Comparison of ENCODE assay signal across 8 cellular contexts in genomic region chr4:88244821-88245579, GRCh38. TPM values are rescaled to one million over a fixed set of nuclear protein-coding genes. Genes with fewer than 3 reads are reported as not detected.
DNase-seq lines count a peak whose midpoint lies in the region; ATAC-seq, FAIRE-seq and TF ChIP-seq lines count a peak whose summit lies in the region.
"Had no signal": no experiment of that assay in that cellular context is flagged by ENCODE, and none has a peak within 500 bp of the region (broad histone marks: within the 10 kb centered on the region; RNA-seq: fewer than 3 reads in every experiment).

No MANE protein-coding gene starts in this region.

- no peaks in the 10 kb centered on the region for H4K20me1 ChIP-seq in OCI-LY7 (ENCODE audit: insufficient read depth, low read length)
- no peaks in the 10 kb centered on the region for H4K20me1 ChIP-seq in K562 (replicated peaks; ENCODE audit: control insufficient read depth, insufficient read depth, low read length)

- no peaks in the 10 kb centered on the region for H3K9me2 ChIP-seq in OCI-LY7 (ENCODE audit: insufficient read depth, low read length)

- H2AFZ ChIP-seq in OCI-LY7 (ENCODE audit: low read length) (peak overlapping the region; percentile 93), K562 (ENCODE audit: low read depth, low read length) (peak overlapping the region; percentile 87)

- ATAC-seq in HG02610 (IDR thresholded peaks at IDR 0.05; ENCODE audit: unreplicated experiment) (peak; percentile 53), K562 (peak; percentile 67)

- H3K4me3 ChIP-seq in OCI-LY7 (ENCODE audit: low read depth, low read length, poor library complexity, severe bottlenecking) (no peak overlapping the region), K562 (no peak overlapping the region), WERI-Rb-1 (ENCODE audit: low read depth, low read length) (no peak overlapping the region)

- in situ Hi-C loops in K562 (cut with MboI), result no loop called here

- no peak for TF ChIP-seq EP300 in K562 (IDR thresholded peaks at IDR 0.05; ENCODE audit: low read length)

- WGBS in K562 (ENCODE audit: insufficient coverage, low coverage, missing lambda C conversion rate), result 19% methylated on average over 15 of the region's 17 CpGs

- no peak for FAIRE-seq in K562 (lab: Jason Lieb, UNC)

- no peak for TF ChIP-seq POLR2A in K562 (conservative IDR thresholded peaks at IDR 0.05)

- DNase-seq in OCI-LY7 (ENCODE audit: low spot score), result peak; percentile 41
- peak in 1 of 4 experiments; percentile 3 for DNase-seq in K562 (ENCODE audit: extremely low read depth in 1 of 4, low spot score in 3 of 4)
- peak; percentile 49 for DNase-seq in stimulated activated CD8-positive, alpha-beta memory T cell treated with anti-CD3 and anti-CD28 coated beads, Interleukin-4, amount 100 ng/mL, for 48 hours
- DNase-seq in NCI-H524 (lab: John Stamatoyannopoulos, UW), result no peak
- DNase-seq in SIG-M5 treated with dmso at 0.1 percent for 504 hours (lab: John Stamatoyannopoulos, UW; ENCODE audit: unreplicated experiment), result no peak
- DNase-seq in WERI-Rb-1, result no peak
- DNase-seq: foreskin fibroblast had no signal

- no peaks in the 10 kb centered on the region for H3K36me3 ChIP-seq in OCI-LY7 (ENCODE audit: insufficient read depth, low read length)
- no peaks in the 10 kb centered on the region for H3K36me3 ChIP-seq in K562 (ENCODE audit: control insufficient read depth, insufficient read depth, low read length)
- no peaks in the 10 kb centered on the region for H3K36me3 ChIP-seq in WERI-Rb-1

- no TSS peak for BruUV-seq in OCI-LY7 (replicated peaks; lab: Mats Ljungman, UMichigan)
- BruUV-seq in K562 (replicated peaks; lab: Mats Ljungman, UMichigan), result no TSS peak

- no peak for TF ChIP-seq RAD21 in K562 (CRISPR knock-in tag; conservative IDR thresholded peaks at IDR 0.05 in 1 of 2, IDR thresholded peaks at IDR 0.05 in 1 of 2)

- H3K9me3 ChIP-seq in OCI-LY7 (ENCODE audit: low read length), result no peaks in the 10 kb centered on the region
- H3K9me3 ChIP-seq in K562 (replicated peaks; ENCODE audit: control insufficient read depth, insufficient read depth, low read depth, low read length), result no peaks in the 10 kb centered on the region
- H3K9me3 ChIP-seq in WERI-Rb-1 (ENCODE audit: severe bottlenecking), result no peaks in the 10 kb centered on the region

- H3K79me2 ChIP-seq in OCI-LY7 (ENCODE audit: insufficient read depth, low read depth, low read length) (no peaks in the 10 kb centered on the region), K562 (ENCODE audit: control insufficient read depth, insufficient read depth, low read length) (no peaks in the 10 kb centered on the region)

- CTCF ChIA-PET in OCI-LY7 (lab: Charles Lee; ENCODE audit: unreplicated experiment) (interaction anchor here (0.6 kb wide), 2 partner anchors 52 to 280 kb away, joined by 3 read pairs; no protein-coding TSS in a partner anchor), K562 (lab: Yijun Ruan, JAX; ENCODE audit: low intra/inter-chr PET ratio) (no interaction called here)

- H3K4me2 ChIP-seq in OCI-LY7 (ENCODE audit: low read length), result peak overlapping the region; percentile 32; the same call in 1 of the 2 replicates
- H3K4me2 ChIP-seq in K562 (ENCODE audit: insufficient read depth, low read length), result peak overlapping the region; percentile 59

- H3K9ac ChIP-seq in K562 (ENCODE audit: insufficient read depth in 1 of 2, low read depth in 2 of 2, low read length in 2 of 2), result peak overlapping the region in 1 of 2 experiments; percentile 45; a peak in 1 of 4 replicates

- peaks cover 7% of the 10 kb centered on the region for H3K4me1 ChIP-seq in OCI-LY7 (ENCODE audit: insufficient read depth, low read length, poor library complexity, severe bottlenecking)
- H3K4me1 ChIP-seq in K562 (replicated peaks in 1 of 2; ENCODE audit: control insufficient read depth in 2 of 2, insufficient read depth in 2 of 2, low read length in 2 of 2), result peaks cover 0 to 14% of the 10 kb centered on the region in 2 experiments; a peak in 2 of 5 replicates

- H3K27me3 ChIP-seq in K562 (ENCODE audit: control insufficient read depth in 2 of 2, insufficient read depth in 2 of 2, low read length in 2 of 2) (peaks cover 0 to 4% of the 10 kb centered on the region in 2 experiments; a peak in 1 of 5 replicates), WERI-Rb-1 (ENCODE audit: insufficient read depth, low read depth, severe bottlenecking) (no peaks in the 10 kb centered on the region)

- no peaks in the 10 kb centered on the region for H3K9me1 ChIP-seq in K562 (ENCODE audit: control insufficient read depth, insufficient read depth, low read length)

- TF ChIP-seq CTCF in OCI-LY7 (conservative IDR thresholded peaks at IDR 0.05; ENCODE audit: low read length), result no peak
- no peak for TF ChIP-seq CTCF in K562 (IDR thresholded peaks at IDR 0.05 in 2 of 3, conservative IDR thresholded peaks at IDR 0.05 in 1 of 3; ENCODE audit: insufficient read depth in 2 of 3, low read depth in 1 of 3, low read length in 3 of 3)
- TF ChIP-seq CTCF in WERI-Rb-1 (IDR thresholded peaks at IDR 0.05; ENCODE audit: low read depth, low read length), result no peak

- POLR2A ChIA-PET in OCI-LY7 (lab: Charles Lee) (interaction anchor here (0.6 to 1.7 kb wide), 6 partner anchors 9 to 947 kb away, joined by 3 to 4 read pairs (median 3); no protein-coding TSS in a partner anchor), K562 (lab: Yijun Ruan, JAX) (interaction anchor here (0.6 to 1.0 kb wide), 2 partner anchors 11 to 39 kb away, joined by 3 read pairs; no protein-coding TSS in a partner anchor)

- H3K27ac ChIP-seq in OCI-LY7 (ENCODE audit: low read depth, low read length, poor library complexity, severe bottlenecking) (no peak overlapping the region), K562 (ENCODE audit: extremely low read depth, low read depth, low read length) (no peak overlapping the region), WERI-Rb-1 (no peak overlapping the region)

- intact Hi-C loops in OCI-LY7 (cut with micrococcal nuclease; ENCODE audit: unreplicated experiment), result no loop called here
- intact Hi-C loops in K562 (cut with micrococcal nuclease), result no loop called here

TF ChIP-seq in K562, 482 proteins besides CTCF, POLR2A, EP300 and RAD21:
- TF ChIP-seq SMARCE1 (IDR thresholded peaks at IDR 0.05), result no peak
- peak; percentile 30; the same call in 1 of the 2 replicates for TF ChIP-seq USF2 (CRISPR knock-in tag; IDR thresholded peaks at IDR 0.05)
- 0 out of 2 replicates have a peak, but pooled peaks have one; percentile 23 for TF ChIP-seq GABPA (tag; conservative IDR thresholded peaks at IDR 0.05; ENCODE audit: low read depth)
- TF ChIP-seq SRSF1 (IDR thresholded peaks at IDR 0.05; ENCODE audit: low read depth, low read length), result no peak
- no peak for TF ChIP-seq TEAD1 (CRISPR knock-in tag; IDR thresholded peaks at IDR 0.05)
- no peak for TF ChIP-seq GATAD2A (IDR thresholded peaks at IDR 0.05)

RNA-seq across cellular contexts. Expression of gene PPM1K, which starts 39.4 kb away (rescaled TPM):
- total RNA-seq in OCI-LY7 (2014; rRNA removed; shearing (Covaris generic)), result 65.7 and 83.9 TPM in 2 replicates
- total RNA-seq in OCI-LY7 (2022) (80.0 and 87.7 TPM in 2 replicates), K562 (2014; rRNA removed) (10.5 and 14.5 TPM in 2 replicates), K562 (2014; rRNA removed; fragmentation: Illumina TruSeq; extraction: Trizol) (18.0 and 19.1 TPM in 2 replicates), K562 (2015; rRNA removed; fragmentation: Illumina TruSeq; extraction: Trizol) (7.6 and 12.0 TPM in 2 replicates), K562 (2021) (14.0 and 14.1 TPM in 2 replicates)
- 28.4 and 46.3 TPM in 2 replicates for total RNA-seq in K562 (2011; cell fraction: chromatin; rRNA removed; ENCODE audit: low replicate concordance)
- 20.7 and 26.5 TPM in 2 replicates for total RNA-seq in K562 (2011; cell fraction: nucleolus; rRNA removed)
- total RNA-seq in K562 (2011; cell fraction: nucleoplasm; rRNA removed), result 34.1 and 43.0 TPM in 2 replicates
- polyA plus RNA-seq in K562 (2011; rRNA removed) (15.0 and 16.5 TPM in 2 replicates), K562 (2014; fragmentation: Illumina TruSeq; extraction: Trizol) (8.2 and 8.4 TPM in 2 replicates), K562 (2014; fragmentation: Nextera tagmentation; extraction: Ambion mirVana) (10 to 100 TPM in 1 of 2 experiments, 1 to 10 TPM in 1; 8.2 to 10.3 TPM), K562 (2014; rRNA removed) (8.9 and 13.0 TPM in 2 replicates)
- 4.1 and 10.4 TPM in 2 replicates for polyA plus RNA-seq in K562 (2011; cell fraction: cytosol; rRNA removed)
- 10.5 and 12.1 TPM in 2 replicates for polyA plus RNA-seq in K562 (2011; cell fraction: nucleus; rRNA removed)
- polyA plus RNA-seq in K562 (2012), result 3.5 and 4.5 TPM in 2 replicates
- 34.5 and 38.7 TPM in 2 replicates for polyA minus RNA-seq in K562 (2011; rRNA and poly(A)+ RNA removed)
- 8.8 and 9.2 TPM in 2 replicates for polyA minus RNA-seq in K562 (2011; cell fraction: cytosol; rRNA and poly(A)+ RNA removed)
- 16.8 and 32.1 TPM in 2 replicates for polyA minus RNA-seq in K562 (2011; cell fraction: nucleus; rRNA and poly(A)+ RNA removed)

Comparison
In these comparisons a context has a peak if more than half of its experiments do, and no peak if none do; other contexts are left out.
1. DNase-seq: peak in OCI-LY7 (single experiment) and stimulated activated CD8-positive, alpha-beta memory T cell treated with anti-CD3 and anti-CD28 coated beads, Interleukin-4, amount 100 ng/mL, for 48 hours (single experiment); none in NCI-H524 (0 of 2), SIG-M5 treated with dmso at 0.1 percent for 504 hours (single experiment) and WERI-Rb-1 (single experiment).